Comparison of ENCODE assay signal across 9 cellular contexts in genomic region chr16:27169511-27170071, GRCh38. TPM values are rescaled to one million over a fixed set of nuclear protein-coding genes. Genes with fewer than 3 reads are reported as not detected.
DNase-seq lines count a peak whose midpoint lies in the region; TF ChIP-seq lines count a peak whose summit lies in the region.
"Had no signal": no experiment of that assay in that cellular context is flagged by ENCODE, and none has a peak within 500 bp of the region (broad histone marks: within the 10 kb centered on the region; RNA-seq: fewer than 3 reads in every experiment).

No MANE protein-coding gene starts in this region.

- intact Hi-C loops in ascending aorta (cut with DNase I) = no loop called here

- H3K27me3 Mint-ChIP-seq in type B pancreatic cell = peaks cover 3% of the 10 kb centered on the region

- no peaks in the 10 kb centered on the region for H3K4me1 ChIP-seq in ascending aorta
- no peaks in the 10 kb centered on the region for H3K4me1 ChIP-seq in right atrium auricular region

- H3K9me3 Mint-ChIP-seq in type B pancreatic cell = no peaks in the 10 kb centered on the region

- H3K27ac ChIP-seq in C4-2B (no peak overlapping the region), ascending aorta (no peak overlapping the region), right atrium auricular region (no peak overlapping the region)
- H3K27ac ChIP-seq: neutrophil had no signal

- H3K4me3 Mint-ChIP-seq in type B pancreatic cell = no peak overlapping the region

- H3K4me3 ChIP-seq in ascending aorta = no peak overlapping the region
- no peak overlapping the region for H3K4me3 ChIP-seq in right atrium auricular region

- H3K27me3 ChIP-seq in ascending aorta (no peaks in the 10 kb centered on the region), right atrium auricular region (no peaks in the 10 kb centered on the region)

- DNase-seq in KBM-7 (peak; percentile 92), SW480 (ENCODE audit: low spot score) (peak; percentile 73), lung microvascular endothelial cell (ENCODE audit: low read depth in 2 of 2) (peak; percentile 44 to 71), type B pancreatic cell (ENCODE audit: extremely low spot score, unreplicated experiment) (no peak), ascending aorta (ENCODE audit: low spot score in 2 of 2) (no peak), right atrium auricular region (ENCODE audit: low spot score) (no peak)
- DNase-seq in activated naive CD4-positive, alpha-beta T cell treated with anti-CD3 and anti-CD28 coated beads, Interleukin-2, amount 50 U/mL, for 16 hours = peak; percentile 42

- H3K36me3 Mint-ChIP-seq in type B pancreatic cell = no peaks in the 10 kb centered on the region

- peak; percentile 34 for TF ChIP-seq CTCF in C4-2B (conservative IDR thresholded peaks at IDR 0.05)
- peak; percentile 17 for TF ChIP-seq CTCF in type B pancreatic cell (conservative IDR thresholded peaks at IDR 0.05)
- TF ChIP-seq CTCF in ascending aorta (IDR thresholded peaks at IDR 0.05) = no peak
- TF ChIP-seq CTCF in right atrium auricular region (IDR thresholded peaks at IDR 0.05) = no peak

- in situ Hi-C loops in KBM-7 (cut with MboI; ENCODE audit: low pct_unique_long_range_greater_than_20kb, low sequenced_read_pairs) = no loop called here

- H3K36me3 ChIP-seq in ascending aorta = no peaks in the 10 kb centered on the region
- no peaks in the 10 kb centered on the region for H3K36me3 ChIP-seq in right atrium auricular region
- H3K36me3 ChIP-seq: neutrophil had no signal

- no peak overlapping the region for H3K27ac Mint-ChIP-seq in type B pancreatic cell

- peaks cover 1% of the 10 kb centered on the region for H3K4me1 Mint-ChIP-seq in type B pancreatic cell (ENCODE audit: unreplicated experiment)

- H3K9me3 ChIP-seq in ascending aorta (no peaks in the 10 kb centered on the region), right atrium auricular region (peaks cover 0 to 4% of the 10 kb centered on the region in 2 donors)
- H3K9me3 ChIP-seq: neutrophil had no signal

RNA-seq across cellular contexts. Expression of gene KDM8, which starts 33.7 kb away (rescaled TPM):
- 2.0 and 3.2 TPM in 2 replicates for total RNA-seq in lung microvascular endothelial cell
- total RNA-seq in type B pancreatic cell (ENCODE audit: low replicate concordance) = 6.3 and 11.1 TPM in 2 replicates
- total RNA-seq in ascending aorta = 55.5 TPM
- total RNA-seq in right atrium auricular region = 1 to 10 TPM; 2.9 to 3.8 TPM

Comparison
In these comparisons a context has a peak if more than half of its experiments do, and no peak if none do; other contexts are left out.
1. CTCF ChIP-seq: peak in C4-2B (single experiment) and type B pancreatic cell (single experiment); none in ascending aorta (0 of 3) and right atrium auricular region (0 of 2).
2. DNase-seq: peak in KBM-7 (single experiment), SW480 (single experiment), activated naive CD4-positive, alpha-beta T cell treated with anti-CD3 and anti-CD28 coated beads, Interleukin-2, amount 50 U/mL, for 16 hours (single experiment) and lung microvascular endothelial cell (2 of 2); none in type B pancreatic cell (single experiment), ascending aorta (0 of 2) and right atrium auricular region (single experiment).